ENCODE assay signal across 10 cellular contexts in genomic region chr3:126270145-126270811, GRCh38.
DNase-seq lines count a peak whose midpoint lies in the region; ATAC-seq and TF ChIP-seq lines count a peak whose summit lies in the region.
"Had no signal": no experiment of that assay in that cellular context is flagged by ENCODE, and none has a peak within 500 bp of the region (broad histone marks: within the 10 kb centered on the region; RNA-seq: fewer than 3 reads in every experiment).

No MANE protein-coding gene starts in this region.

- TF ChIP-seq CTCF in breast epithelium (IDR thresholded peaks at IDR 0.05), result no peak
- TF ChIP-seq CTCF in gastrocnemius medialis (IDR thresholded peaks at IDR 0.05 in 4 of 5, conservative IDR thresholded peaks at IDR 0.05 in 1 of 5), result no peak

- TF ChIP-seq POLR2A in breast epithelium (IDR thresholded peaks at IDR 0.05) (no peak), gastrocnemius medialis (IDR thresholded peaks at IDR 0.05) (no peak)

- H3K4me1 ChIP-seq in breast epithelium, result peaks cover 3 to 19% of the 10 kb centered on the region in 2 donors
- peaks cover 37 to 44% of the 10 kb centered on the region in 2 donors for H3K4me1 ChIP-seq in gastrocnemius medialis

- H3K36me3 ChIP-seq in breast epithelium (no peaks in the 10 kb centered on the region), gastrocnemius medialis (no peaks in the 10 kb centered on the region)

- peak in 1 of 2 donors; percentile 18 for ATAC-seq in gastrocnemius medialis

- no peak overlapping the region for H3K4me3 ChIP-seq in breast epithelium
- no peak overlapping the region for H3K4me3 ChIP-seq in gastrocnemius medialis

- H3K9me3 ChIP-seq in breast epithelium (no peaks in the 10 kb centered on the region), gastrocnemius medialis (no peaks in the 10 kb centered on the region)

- intact Hi-C loops in breast epithelium (cut with DNase I; ENCODE audit: low total_unique reads) (no loop called here), gastrocnemius medialis (cut with DNase I; ENCODE audit: low total_unique reads) (loop anchor here (1.0 kb wide), 1 partner anchor 17 kb away; no protein-coding TSS in a partner anchor)

- H3K27me3 ChIP-seq in breast epithelium (no peaks in the 10 kb centered on the region), gastrocnemius medialis (no peaks in the 10 kb centered on the region)

- H3K27ac ChIP-seq in breast epithelium (peak overlapping the region; percentile 74 to 80), gastrocnemius medialis (peak overlapping the region; percentile 86 to 92 (median 90))

- DNase-seq in HT-29 (ENCODE audit: low spot score) (peak; percentile 50), breast epithelium (ENCODE audit: low spot score in 2 of 2) (peak in 1 of 2 donors; percentile 66), hypothalamus (lab: John Stamatoyannopoulos, UW) (peak in 44 of 51 donors; percentile 30 to 88 (median 68)), gastrocnemius medialis (peak in 1 of 2 donors; percentile 78), epidermal melanocyte (ENCODE audit: insufficient read length, low spot score) (no peak), NOMO-1 (lab: John Stamatoyannopoulos, UW; ENCODE audit: unreplicated experiment in 2 of 2) (no peak), NCI-H748 (lab: John Stamatoyannopoulos, UW; ENCODE audit: unreplicated experiment) (no peak), AML-193 (lab: John Stamatoyannopoulos, UW) (no peak)
- DNase-seq: activated naive CD8-positive, alpha-beta T cell treated with anti-CD3 and anti-CD28 coated beads, Interleukin-2, amount 10 ng/mL, durations not matched to agents 7 days and 5 days; NCI-H526 treated with DMSO at 0.1 percent for 48 hours had no signal

- in situ Hi-C loops in gastrocnemius medialis (cut with MboI; ENCODE audit: low sequenced_read_pairs in 4 of 4), result no loop called here

Comparison
In these comparisons a context has a peak if more than half of its experiments do, and no peak if none do; other contexts are left out.
1. DNase-seq: peak in HT-29 (single experiment) and hypothalamus (44 of 51); none in epidermal melanocyte (single experiment), NOMO-1 (0 of 2), NCI-H748 (single experiment) and AML-193 (0 of 2).